ENCODE assay signal across 8 cellular contexts in genomic region chr11:95715777-95716241, GRCh38.
DNase-seq lines count a peak whose midpoint lies in the region; ATAC-seq and TF ChIP-seq lines count a peak whose summit lies in the region.

No MANE protein-coding gene starts in this region.

- H3K27me3 Mint-ChIP-seq in activated T-cell treated with anti-CD3 and anti-CD28 coated beads, Interleukin-2, amount 50 U/mL, for 72 hours (ENCODE audit: low read depth) = peaks cover 11% of the 10 kb centered on the region

- peak; percentile 86 for ATAC-seq in HG03378 (IDR thresholded peaks at IDR 0.05; ENCODE audit: unreplicated experiment)
- ATAC-seq in activated T-cell treated with anti-CD3 and anti-CD28 coated beads, Interleukin-2, amount 50 U/mL, for 72 hours (replicated peaks in 1 of 2) = peak; percentile 90

- no peaks in the 10 kb centered on the region for H3K9me3 Mint-ChIP-seq in activated T-cell treated with anti-CD3 and anti-CD28 coated beads, Interleukin-2, amount 50 U/mL, for 72 hours

- H3K4me3 Mint-ChIP-seq in activated T-cell treated with anti-CD3 and anti-CD28 coated beads, Interleukin-2, amount 50 U/mL, for 72 hours = peak overlapping the region in 1 of 2 donors; percentile 60

- H3K4me1 ChIP-seq in mesodermal cell (ENCODE audit: control insufficient read depth, insufficient read depth, low read length, poor library complexity, severe bottlenecking) (no peaks in the 10 kb centered on the region), BE2C (no peaks in the 10 kb centered on the region), esophagus muscularis mucosa (no peaks in the 10 kb centered on the region)

- peaks cover 56% of the 10 kb centered on the region for H3K4me1 Mint-ChIP-seq in activated T-cell treated with anti-CD3 and anti-CD28 coated beads, Interleukin-2, amount 50 U/mL, for 72 hours (ENCODE audit: low read depth)

- peak; percentile 53 for DNase-seq in stimulated activated naive CD4-positive, alpha-beta T cell treated with Interleukin-2 at 50 U/mL for 16 hours (lab: John Stamatoyannopoulos, UW)
- DNase-seq in stimulated activated naive CD4-positive, alpha-beta T cell (lab: John Stamatoyannopoulos, UW) = no peak
- peak; percentile 56 to 69 for DNase-seq in activated T-cell treated with anti-CD3 and anti-CD28 coated beads, Interleukin-2, amount 50 U/mL, for 72 hours
- DNase-seq in BE2C = no peak
- no peak for DNase-seq in esophagus muscularis mucosa (ENCODE audit: extremely low spot score)
- DNase-seq in EL = no peak

- no peak for TF ChIP-seq EP300 in esophagus muscularis mucosa (IDR thresholded peaks at IDR 0.05)

- intact Hi-C loops in esophagus muscularis mucosa (cut with DNase I) = no loop called here

- H3K27ac Mint-ChIP-seq in activated T-cell treated with anti-CD3 and anti-CD28 coated beads, Interleukin-2, amount 50 U/mL, for 72 hours = no peak overlapping the region

- H3K27me3 ChIP-seq in BE2C = no peaks in the 10 kb centered on the region
- H3K27me3 ChIP-seq in esophagus muscularis mucosa = no peaks in the 10 kb centered on the region

- no peak overlapping the region for H3K4me3 ChIP-seq in mesodermal cell (ENCODE audit: extremely low read depth, insufficient read depth, low read length, poor library complexity, severe bottlenecking)
- H3K4me3 ChIP-seq in BE2C (ENCODE audit: low read depth, low read length) = no peak overlapping the region
- H3K4me3 ChIP-seq in esophagus muscularis mucosa = no peak overlapping the region

- WGBS in mesodermal cell (ENCODE audit: insufficient coverage in 2 of 2), 2 experiments = 69 to 87% methylated on average over 1 of the region's 2 CpGs
- 75% methylated on average over 2 of the region's 2 CpGs for WGBS in esophagus muscularis mucosa

- no peaks in the 10 kb centered on the region for H3K9me3 ChIP-seq in mesodermal cell (ENCODE audit: control insufficient read depth, low read length)
- H3K9me3 ChIP-seq in BE2C = no peaks in the 10 kb centered on the region
- H3K9me3 ChIP-seq in esophagus muscularis mucosa = no peaks in the 10 kb centered on the region

- no peak for TF ChIP-seq POLR2A in esophagus muscularis mucosa (IDR thresholded peaks at IDR 0.05; ENCODE audit: low read depth)

- H3K27ac ChIP-seq in mesodermal cell (ENCODE audit: low read depth, low read length, severe bottlenecking) = peak overlapping the region; percentile 32
- H3K27ac ChIP-seq in esophagus muscularis mucosa (replicated peaks in 1 of 4) = no peak overlapping the region

- no peak for TF ChIP-seq CTCF in BE2C (IDR thresholded peaks at IDR 0.05; ENCODE audit: low read depth, low read length)
- no peak for TF ChIP-seq CTCF in esophagus muscularis mucosa (IDR thresholded peaks at IDR 0.05)

- H3K36me3 Mint-ChIP-seq in activated T-cell treated with anti-CD3 and anti-CD28 coated beads, Interleukin-2, amount 50 U/mL, for 72 hours (ENCODE audit: insufficient read depth in 2 of 2) = no peaks in the 10 kb centered on the region

- H3K36me3 ChIP-seq in mesodermal cell (ENCODE audit: control insufficient read depth, insufficient read depth, low read length) (no peaks in the 10 kb centered on the region), BE2C (no peaks in the 10 kb centered on the region), esophagus muscularis mucosa (no peaks in the 10 kb centered on the region)

Comparison
In these comparisons a context has a peak if more than half of its experiments do, and no peak if none do; other contexts are left out.
1. DNase-seq: peak in stimulated activated naive CD4-positive, alpha-beta T cell treated with Interleukin-2 at 50 U/mL for 16 hours (single experiment) and activated T-cell treated with anti-CD3 and anti-CD28 coated beads, Interleukin-2, amount 50 U/mL, for 72 hours (2 of 2); none in stimulated activated naive CD4-positive, alpha-beta T cell (0 of 6), BE2C (single experiment), esophagus muscularis mucosa (single experiment) and EL (single experiment).